19 cellular contexts compared by ENCODE assay signal in the genomic region with DNA sequence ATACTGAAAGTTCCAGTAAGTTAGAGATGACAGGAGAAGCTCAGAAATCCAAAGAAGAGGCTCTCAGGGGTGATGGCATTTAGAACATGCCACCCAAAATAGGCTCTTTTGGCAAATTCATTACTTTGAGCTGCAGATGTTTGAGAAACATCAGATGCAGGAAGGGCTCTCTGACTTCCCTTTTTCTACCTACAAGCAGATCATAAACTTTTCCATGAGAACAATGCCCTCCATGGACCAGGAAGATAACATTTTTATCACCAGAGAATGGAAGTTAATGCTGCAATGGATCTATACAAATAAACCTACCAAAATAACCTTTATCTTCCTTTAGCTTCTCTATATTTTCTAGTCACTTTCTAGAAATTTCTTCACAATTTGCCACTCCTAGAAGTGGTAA.
"Had no signal": no experiment of that assay in that cellular context is flagged by ENCODE, and none has a peak within 500 bp of the region (broad histone marks: within the 10 kb centered on the region; RNA-seq: fewer than 3 reads in every experiment).

No MANE protein-coding gene starts in this region.

- H3K4me1 ChIP-seq: esophagus muscularis mucosa, gastrocnemius medialis, heart right ventricle, right atrium auricular region, sigmoid colon had no signal

- H3K4me3 ChIP-seq: esophagus muscularis mucosa, gastrocnemius medialis, heart right ventricle, ovary, right atrium auricular region, sigmoid colon, skin epidermis had no signal

- DNase-seq: effector memory CD8-positive, alpha-beta T cell; gastrocnemius medialis; heart right ventricle; hypothalamus; kidney glomerular epithelial cell; mammary epithelial cell; natural killer cell; nucleus accumbens; ovary; sigmoid colon; stimulated activated CD4-positive, alpha-beta T cell treated with anti-CD3 and anti-CD28 coated beads, Interleukin-12 subunit alpha, Interleukin-12 subunit beta, amount 100 ng/mL, for 4 hours; stimulated activated CD4-positive, alpha-beta T cell treated with anti-CD3 and anti-CD28 coated beads, Interleukin-2, amount 100 ng/mL, for 48 hours; stimulated activated naive CD4-positive, alpha-beta T cell treated with Interleukin-2 at 50 U/mL for 16 hours; trophoblast cell had no signal

- H3K36me3 ChIP-seq: esophagus muscularis mucosa, gastrocnemius medialis, heart right ventricle, ovary, right atrium auricular region, sigmoid colon had no signal

- H3K27me3 ChIP-seq: esophagus muscularis mucosa, gastrocnemius medialis, right atrium auricular region, sigmoid colon had no signal

- ATAC-seq: effector memory CD8-positive, alpha-beta T cell; gastrocnemius medialis; heart right ventricle; left lobe of liver; natural killer cell had no signal

- H3K9me3 ChIP-seq: gastrocnemius medialis, ovary, right atrium auricular region, sigmoid colon had no signal

- H3K27ac ChIP-seq: epithelial cell of prostate, esophagus muscularis mucosa, gastrocnemius medialis, heart right ventricle, ovary, right atrium auricular region, sigmoid colon, skin epidermis had no signal
